In genomic region chr7:987909-988308, GRCh38 we compare ENCODE assay signal across 19 cellular contexts. TPM values are rescaled to one million over a fixed set of nuclear protein-coding genes. Genes with fewer than 3 reads are reported as not detected.
DNase-seq lines count a peak whose midpoint lies in the region; ATAC-seq and TF ChIP-seq lines count a peak whose summit lies in the region.
"Had no signal": no experiment of that assay in that cellular context is flagged by ENCODE, and none has a peak within 500 bp of the region (broad histone marks: within the 10 kb centered on the region; RNA-seq: fewer than 3 reads in every experiment).

No MANE protein-coding gene starts in this region.

- peaks cover 24 to 30% of the 10 kb centered on the region in 2 donors for H3K27me3 Mint-ChIP-seq in stimulated activated naive B cell treated with anti-CD40 and anti-IgM and Interleukin-4, amounts not matched to agents 10 μg/mL and 1 μg/mL and 100 μg/mL, for 72 hours

- H3K27ac Mint-ChIP-seq in stimulated activated naive B cell treated with anti-CD40 and anti-IgM and Interleukin-4, amounts not matched to agents 10 μg/mL and 1 μg/mL and 100 μg/mL, for 72 hours = peak overlapping the region; percentile 17
- H3K27ac Mint-ChIP-seq: CD14-positive monocyte had no signal

- peaks cover 0 to 2% of the 10 kb centered on the region in 2 donors for H3K9me3 Mint-ChIP-seq in stimulated activated naive B cell treated with anti-CD40 and anti-IgM and Interleukin-4, amounts not matched to agents 10 μg/mL and 1 μg/mL and 100 μg/mL, for 72 hours

- H3K4me2 ChIP-seq in BLaER1 treated with 17β-estradiol and CSF1 and Interleukin-3, amounts not matched to agents 10 nM and 100 nM = peak overlapping the region; percentile 53 to 94 (median 72)
- H3K4me2 ChIP-seq in Karpas-422 (ENCODE audit: low read depth, low read length, poor library complexity, severe bottlenecking) (no peak overlapping the region), hepatocyte (peak overlapping the region; percentile 63), osteoblast (ENCODE audit: insufficient read depth, low read length) (no peak overlapping the region)

- DNase-seq in Karpas-422 = no peak
- no peak for DNase-seq in hepatocyte (ENCODE audit: low spot score)
- DNase-seq in stimulated activated naive B cell treated with anti-CD40 and anti-IgM and Interleukin-4, amounts not matched to agents 10 μg/mL and 1 μg/mL and 100 μg/mL, for 72 hours = no peak
- no peak for DNase-seq in GDM1 (lab: John Stamatoyannopoulos, UW)
- no peak for DNase-seq in posterior cingulate gyrus
- no peak for DNase-seq in osteoblast (ENCODE audit: insufficient read length, low spot score, missing footprints)
- DNase-seq: GF-D8; H7; KG1; NCI-H1105; NCI-H2029; NCI-H2227 treated with DMSO at 0.1 percent for 48 hours; NCI-H510A; NCI-H748 treated with DMSO at 0.1 percent for 48 hours; NK-92 treated with Interleukin-12 subunit alpha and Interleukin-12 subunit beta, amount 100 ng/mL, for 24 hours had no signal

- intact Hi-C loops in posterior cingulate gyrus (cut with DNase I) = no loop called here

- peak overlapping the region in 6 of 11 experiments; percentile 22 to 69 (median 60); a peak in 11 of 22 replicates for H3K27ac ChIP-seq in BLaER1 treated with 17β-estradiol and CSF1 and Interleukin-3, amounts not matched to agents 10 nM and 100 nM
- H3K27ac ChIP-seq in Karpas-422 (ENCODE audit: low read length) (no peak overlapping the region), hepatocyte (no peak overlapping the region), osteoblast (ENCODE audit: low read depth, low read length) (no peak overlapping the region)
- H3K27ac ChIP-seq: SJSA1 had no signal

- 69% methylated on average over 6 of the region's 6 CpGs for WGBS in hepatocyte (ENCODE audit: low lambda C conversion rate, missing lambda C conversion rate)

- H3K9me2 ChIP-seq in Karpas-422 (replicated peaks; ENCODE audit: insufficient read depth, low read length) (no peaks in the 10 kb centered on the region), hepatocyte (replicated peaks; ENCODE audit: insufficient read depth) (no peaks in the 10 kb centered on the region)

- peaks cover 2 to 3% of the 10 kb centered on the region in 2 donors for H3K36me3 Mint-ChIP-seq in stimulated activated naive B cell treated with anti-CD40 and anti-IgM and Interleukin-4, amounts not matched to agents 10 μg/mL and 1 μg/mL and 100 μg/mL, for 72 hours
- H3K36me3 Mint-ChIP-seq: CD14-positive monocyte had no signal

- peaks cover 43 to 94% (median 87%) of the 10 kb centered on the region in 10 experiments for H3K4me1 ChIP-seq in BLaER1 treated with 17β-estradiol and CSF1 and Interleukin-3, amounts not matched to agents 10 nM and 100 nM
- H3K4me1 ChIP-seq in Karpas-422 (ENCODE audit: low read length) (peaks cover 11% of the 10 kb centered on the region; the same call in 1 of the 2 replicates), hepatocyte (ENCODE audit: insufficient read depth) (peaks cover 27% of the 10 kb centered on the region), osteoblast (ENCODE audit: insufficient read depth, low read length) (no peaks in the 10 kb centered on the region)
- H3K4me1 ChIP-seq: SJSA1 had no signal

- ATAC-seq in stimulated activated naive B cell treated with anti-CD40 and anti-IgM and Interleukin-4, amounts not matched to agents 10 μg/mL and 1 μg/mL and 100 μg/mL, for 72 hours (replicated peaks) = no peak
- ATAC-seq: Right ventricle myocardium inferior had no signal

- peak overlapping the region in 1 of 10 experiments; percentile 31; a peak in 2 of 20 replicates for H3K4me3 ChIP-seq in BLaER1 treated with 17β-estradiol and CSF1 and Interleukin-3, amounts not matched to agents 10 nM and 100 nM
- H3K4me3 ChIP-seq in Karpas-422 (ENCODE audit: low read length) = no peak overlapping the region
- H3K4me3 ChIP-seq in hepatocyte = no peak overlapping the region
- no peak overlapping the region for H3K4me3 ChIP-seq in osteoblast (ENCODE audit: insufficient read depth, low read length)
- H3K4me3 ChIP-seq: SJSA1 had no signal

- peak overlapping the region in 8 of 11 experiments; percentile 10 to 68 (median 40); a peak in 13 of 22 replicates for H3K9ac ChIP-seq in BLaER1 treated with 17β-estradiol and CSF1 and Interleukin-3, amounts not matched to agents 10 nM and 100 nM
- peak overlapping the region; percentile 6; the same call in 1 of the 2 replicates for H3K9ac ChIP-seq in Karpas-422 (ENCODE audit: low read length)

- H3K27me3 ChIP-seq in BLaER1 treated with 17β-estradiol and CSF1 and Interleukin-3, amounts not matched to agents 10 nM and 100 nM = peaks cover 0 to 28% (median 0%) of the 10 kb centered on the region in 11 experiments; a peak in 4 of 22 replicates
- H3K27me3 ChIP-seq in Karpas-422 (ENCODE audit: low read length) (no peaks in the 10 kb centered on the region), hepatocyte (no peaks in the 10 kb centered on the region), osteoblast (ENCODE audit: insufficient read depth, low read length) (peaks cover 20% of the 10 kb centered on the region)
- H3K27me3 ChIP-seq: SJSA1 had no signal

- H3K9me3 ChIP-seq in BLaER1 treated with 17β-estradiol and CSF1 and Interleukin-3, amounts not matched to agents 10 nM and 100 nM (replicated peaks in 1 of 11) = no peaks in the 10 kb centered on the region
- H3K9me3 ChIP-seq in Karpas-422 (ENCODE audit: low read length) (no peaks in the 10 kb centered on the region), hepatocyte (ENCODE audit: low read depth) (no peaks in the 10 kb centered on the region), osteoblast (ENCODE audit: low read depth, low read length) (no peaks in the 10 kb centered on the region)
- H3K9me3 ChIP-seq: SJSA1 had no signal

- no peak overlapping the region for H2AFZ ChIP-seq in Karpas-422 (ENCODE audit: low read length)
- no peak overlapping the region for H2AFZ ChIP-seq in hepatocyte
- no peak overlapping the region for H2AFZ ChIP-seq in osteoblast (ENCODE audit: low read length)

- H3K79me2 ChIP-seq in Karpas-422 (ENCODE audit: low read length) = no peaks in the 10 kb centered on the region
- H3K79me2 ChIP-seq in hepatocyte = peaks cover 8% of the 10 kb centered on the region
- H3K79me2 ChIP-seq in osteoblast (ENCODE audit: insufficient read depth, low read length) = no peaks in the 10 kb centered on the region

- TF ChIP-seq CTCF in hepatocyte (IDR thresholded peaks at IDR 0.05; ENCODE audit: poor library complexity) = no peak
- TF ChIP-seq CTCF in osteoblast (IDR thresholded peaks at IDR 0.05; ENCODE audit: extremely low read depth, low read depth, low read length) = no peak

- H3K4me3 Mint-ChIP-seq in stimulated activated naive B cell treated with anti-CD40 and anti-IgM and Interleukin-4, amounts not matched to agents 10 μg/mL and 1 μg/mL and 100 μg/mL, for 72 hours = no peak overlapping the region
- H3K4me3 Mint-ChIP-seq: CD14-positive monocyte had no signal

- H4K20me1 ChIP-seq in BLaER1 treated with 17β-estradiol and CSF1 and Interleukin-3, amounts not matched to agents 10 nM and 100 nM = peaks cover 0 to 4% (median 0%) of the 10 kb centered on the region in 11 experiments; a peak in 1 of 22 replicates
- peaks cover 19% of the 10 kb centered on the region; the same call in 1 of the 2 replicates for H4K20me1 ChIP-seq in Karpas-422 (ENCODE audit: insufficient read depth, low read depth, low read length)
- no peaks in the 10 kb centered on the region for H4K20me1 ChIP-seq in hepatocyte (ENCODE audit: insufficient read depth, poor library complexity, severe bottlenecking)
- H4K20me1 ChIP-seq in osteoblast (ENCODE audit: insufficient read depth, low read length) = peaks cover 2% of the 10 kb centered on the region

- H3K4me1 Mint-ChIP-seq in stimulated activated naive B cell treated with anti-CD40 and anti-IgM and Interleukin-4, amounts not matched to agents 10 μg/mL and 1 μg/mL and 100 μg/mL, for 72 hours = peaks cover 7 to 9% of the 10 kb centered on the region in 2 donors

- H3K36me3 ChIP-seq in BLaER1 treated with 17β-estradiol and CSF1 and Interleukin-3, amounts not matched to agents 10 nM and 100 nM = no peaks in the 10 kb centered on the region
- H3K36me3 ChIP-seq in Karpas-422 (ENCODE audit: insufficient read depth, low read length) (no peaks in the 10 kb centered on the region), hepatocyte (replicated peaks; ENCODE audit: insufficient read depth, low read depth) (no peaks in the 10 kb centered on the region), osteoblast (ENCODE audit: insufficient read depth, low read length) (no peaks in the 10 kb centered on the region)
- H3K36me3 ChIP-seq: SJSA1 had no signal

RNA-seq across cellular contexts. Expression of gene CYP2W1, which starts 4.9 kb away (rescaled TPM):
- total RNA-seq in Karpas-422 (2014; rRNA removed; shearing (Covaris generic); ENCODE audit: low replicate concordance) = not detected in 2 replicates
- total RNA-seq in hepatocyte = 20.3 and 31.1 TPM in 2 replicates
- polyA plus RNA-seq in hepatocyte = 72.3 and 112 TPM in 2 replicates
- not detected in 2 replicates for total RNA-seq in osteoblast
- total RNA-seq: H7, Right ventricle myocardium inferior, SJSA1 had no signal
- polyA plus RNA-seq: CD14-positive monocyte had no signal

RNA-seq across cellular contexts. Expression of gene COX19, which starts 12.6 kb away (rescaled TPM):
- 14.5 and 20.5 TPM in 2 replicates for total RNA-seq in Karpas-422 (2014; rRNA removed; shearing (Covaris generic); ENCODE audit: low replicate concordance)
- 9.9 and 11.6 TPM in 2 replicates for total RNA-seq in hepatocyte
- polyA plus RNA-seq in hepatocyte = 18.9 and 21.2 TPM in 2 replicates
- total RNA-seq in osteoblast = 10.9 and 13.0 TPM in 2 replicates

RNA-seq across cellular contexts. Expression of gene ADAP1, which starts 33.4 kb away (rescaled TPM):
- not detected in 2 replicates for total RNA-seq in Karpas-422 (2014; rRNA removed; shearing (Covaris generic); ENCODE audit: low replicate concordance)
- total RNA-seq in hepatocyte (25.8 and 35.7 TPM in 2 replicates), osteoblast (0.59 and 2.2 TPM in 2 replicates)
- 16.3 and 25.6 TPM in 2 replicates for polyA plus RNA-seq in hepatocyte

RNA-seq across cellular contexts. Expression of gene GPR146, which starts 56.4 kb away (rescaled TPM):
- 5.5 and 9.2 TPM in 2 replicates for total RNA-seq in Karpas-422 (2014; rRNA removed; shearing (Covaris generic); ENCODE audit: low replicate concordance)
- 5.2 and 6.5 TPM in 2 replicates for total RNA-seq in hepatocyte
- 2.1 and 2.6 TPM in 2 replicates for polyA plus RNA-seq in hepatocyte
- 3.5 and 5.1 TPM in 2 replicates for total RNA-seq in osteoblast

Comparison
In these comparisons a context has a peak if more than half of its experiments do, and no peak if none do; other contexts are left out.
1. H3K27ac ChIP-seq: peak in BLaER1 treated with 17β-estradiol and CSF1 and Interleukin-3, amounts not matched to agents 10 nM and 100 nM (6 of 11); none in Karpas-422 (single experiment), hepatocyte (single experiment) and osteoblast (single experiment).
2. H3K4me2 ChIP-seq: peak in BLaER1 treated with 17β-estradiol and CSF1 and Interleukin-3, amounts not matched to agents 10 nM and 100 nM (11 of 11) and hepatocyte (single experiment); none in Karpas-422 (single experiment) and osteoblast (single experiment).
3. RNA of gene CYP2W1, which starts 4.9 kb away (total RNA-seq): 20.3 to 31.1 TPM in hepatocyte; not detected in Karpas-422 and not detected in osteoblast; every median in the first group is over 10 times any median in the second.